13 cellular contexts compared by ENCODE assay signal in genomic region chr17:80671039-80671822, GRCh38.
DNase-seq lines count a peak whose midpoint lies in the region; FAIRE-seq and TF ChIP-seq lines count a peak whose summit lies in the region.
"Had no signal": no experiment of that assay in that cellular context is flagged by ENCODE, and none has a peak within 500 bp of the region (broad histone marks: within the 10 kb centered on the region; RNA-seq: fewer than 3 reads in every experiment).

No MANE protein-coding gene starts in this region.

- no peak for DNase-seq in T-helper 2 cell treated with Interferon-gamma antibody and Interleukin-4, amounts not matched to agents 5 μg/mL and 100 μg/mL, for 36 hours (ENCODE audit: low spot score)
- no peak for DNase-seq in T-helper 2 cell
- DNase-seq in NCI-H69 (lab: John Stamatoyannopoulos, UW) = peak; percentile 95
- no peak for DNase-seq in endothelial cell (ENCODE audit: low spot score)
- DNase-seq in spleen = no peak
- no peak for DNase-seq in NCI-H1694 (lab: John Stamatoyannopoulos, UW)
- DNase-seq in SIG-M5 (lab: John Stamatoyannopoulos, UW) = no peak
- DNase-seq in HTR-8/SVneo (ENCODE audit: insufficient read length, low spot score) = no peak
- DNase-seq: activated CD8-positive, alpha-beta memory T cell treated with anti-CD3 and anti-CD28 coated beads, Interleukin-2, amount 50 U/mL, for 4 hours; left lung had no signal

- intact Hi-C loops in spleen (cut with DNase I; ENCODE audit: low total_unique reads) = no loop called here

- no peaks in the 10 kb centered on the region for H3K27me3 Mint-ChIP-seq in T-helper 2 cell treated with Interferon-gamma antibody and Interleukin-4, amounts not matched to agents 5 μg/mL and 100 μg/mL, for 36 hours (ENCODE audit: low read depth)
- peaks cover 5% of the 10 kb centered on the region for H3K27me3 Mint-ChIP-seq in endothelial cell (ENCODE audit: unreplicated experiment)

- no peak for TF ChIP-seq POLR2A in spleen (IDR thresholded peaks at IDR 0.05)

- H3K4me1 ChIP-seq in spleen = peaks cover 0 to 69% (median 25%) of the 10 kb centered on the region in 6 donors
- H3K4me1 ChIP-seq: A549 had no signal

- no peaks in the 10 kb centered on the region for H3K27me3 ChIP-seq in spleen (replicated peaks in 1 of 7)
- H3K27me3 ChIP-seq: left lung, SJSA1, suprapubic skin had no signal

- H3K4me1 Mint-ChIP-seq in T-helper 2 cell treated with Interferon-gamma antibody and Interleukin-4, amounts not matched to agents 5 μg/mL and 100 μg/mL, for 36 hours (ENCODE audit: low read depth) = peaks cover 73% of the 10 kb centered on the region
- peaks cover 36% of the 10 kb centered on the region for H3K4me1 Mint-ChIP-seq in endothelial cell (ENCODE audit: unreplicated experiment)

- H3K4me3 Mint-ChIP-seq in T-helper 2 cell treated with Interferon-gamma antibody and Interleukin-4, amounts not matched to agents 5 μg/mL and 100 μg/mL, for 36 hours = no peak overlapping the region
- H3K4me3 Mint-ChIP-seq in endothelial cell (ENCODE audit: unreplicated experiment) = no peak overlapping the region

- H3K36me3 ChIP-seq in spleen = peaks cover 0 to 5% (median 0%) of the 10 kb centered on the region in 6 donors
- H3K36me3 ChIP-seq: left lung, suprapubic skin had no signal

- no peak for FAIRE-seq in HTR-8/SVneo (lab: Jason Lieb, UNC)
- FAIRE-seq: A549 had no signal

- H3K27ac Mint-ChIP-seq in T-helper 2 cell treated with Interferon-gamma antibody and Interleukin-4, amounts not matched to agents 5 μg/mL and 100 μg/mL, for 36 hours = peak overlapping the region; percentile 32
- H3K27ac Mint-ChIP-seq in endothelial cell (ENCODE audit: unreplicated experiment) = peak overlapping the region; percentile 67

- H3K9me3 Mint-ChIP-seq in T-helper 2 cell treated with Interferon-gamma antibody and Interleukin-4, amounts not matched to agents 5 μg/mL and 100 μg/mL, for 36 hours = no peaks in the 10 kb centered on the region
- no peaks in the 10 kb centered on the region for H3K9me3 Mint-ChIP-seq in endothelial cell (ENCODE audit: unreplicated experiment)

- WGBS in spleen, 5 donors = 66 to 75% (median 67%) methylated on average over 14 of the region's 14 CpGs

- peaks cover 56% of the 10 kb centered on the region for H3K36me3 Mint-ChIP-seq in T-helper 2 cell treated with Interferon-gamma antibody and Interleukin-4, amounts not matched to agents 5 μg/mL and 100 μg/mL, for 36 hours (ENCODE audit: low read depth)
- peaks cover 17% of the 10 kb centered on the region for H3K36me3 Mint-ChIP-seq in endothelial cell (ENCODE audit: low read depth, unreplicated experiment)

- TF ChIP-seq CTCF in endothelial cell (IDR thresholded peaks at IDR 0.05; ENCODE audit: unreplicated experiment) (no peak), spleen (IDR thresholded peaks at IDR 0.05 in 8 of 11, conservative IDR thresholded peaks at IDR 0.05 in 3 of 11) (peak in 2 of 11 experiments; percentile 7 to 13)

- H3K9me3 ChIP-seq in spleen = no peaks in the 10 kb centered on the region
- H3K9me3 ChIP-seq: A549, left lung, SJSA1, suprapubic skin had no signal

- no peak overlapping the region for H3K4me3 ChIP-seq in spleen
- H3K4me3 ChIP-seq: A549, left lung, SJSA1, suprapubic skin had no signal

- peak overlapping the region in 6 of 8 donors; percentile 32 to 71 (median 60) for H3K27ac ChIP-seq in spleen
- H3K27ac ChIP-seq: A549, left lung, SJSA1, suprapubic skin had no signal
